In genomic region chr7:117755136-117755535, GRCh38 we compare ENCODE assay signal across 30 cellular contexts.
"Had no signal": no experiment of that assay in that cellular context is flagged by ENCODE, and none has a peak within 500 bp of the region (broad histone marks: within the 10 kb centered on the region; RNA-seq: fewer than 3 reads in every experiment).

No MANE protein-coding gene starts in this region.

- H3K9me3 Mint-ChIP-seq: activated CD4-positive, alpha-beta memory T cell treated with anti-CD3 and anti-CD28 coated beads for 36 hours; activated CD4-positive, alpha-beta T cell treated with anti-CD3 and anti-CD28 coated beads, Interleukin-2, amount 10 ng/mL, durations not matched to agents 24 days and 14 days; activated naive CD4-positive, alpha-beta T cell treated with anti-CD3 and anti-CD28 coated beads, Interleukin-2, amount 10 ng/mL, durations not matched to agents 7 days and 5 days; central memory CD8-positive, alpha-beta T cell; natural killer cell treated with Interleukin-12 subunit alpha and Interleukin-12 subunit beta and Interleukin-15 and Interleukin-18, amount 100 ng/mL, for 72 hours; stimulated activated naive B cell treated with anti-CD40 and anti-IgM and Interleukin-4, amounts not matched to agents 10 μg/mL and 1 μg/mL and 100 μg/mL, for 72 hours; T-helper 1 cell treated with Interleukin-12 subunit alpha and Interleukin-12 subunit beta and Interleukin-4 antibody, amounts not matched to agents 30 μg/mL and 1 μg/mL, for 36 hours had no signal

- H3K27ac ChIP-seq: breast epithelium, heart left ventricle, left lung, neutrophil, ovary, prostate gland, sigmoid colon, SK-N-MC, thoracic aorta, upper lobe of left lung, vagina, WERI-Rb-1 had no signal

- DNase-seq: activated CD4-positive, alpha-beta memory T cell treated with anti-CD3 and anti-CD28 coated beads for 36 hours; activated CD4-positive, alpha-beta T cell treated with anti-CD3 and anti-CD28 coated beads, Interleukin-2, amount 10 ng/mL, durations not matched to agents 24 days and 14 days; activated CD8-positive, alpha-beta memory T cell treated with anti-CD3 and anti-CD28 coated beads, Interleukin-2, amount 50 U/mL, for 4 hours; activated gamma-delta T cell; activated naive CD4-positive, alpha-beta T cell treated with anti-CD3 and anti-CD28 coated beads, Interleukin-2, amount 10 ng/mL, durations not matched to agents 7 days and 5 days; activated T-cell treated with anti-CD3 and anti-CD28 coated beads, Interleukin-2, amount 50 U/mL, for 1 hour; amniotic stem cell; heart left ventricle; kidney glomerular epithelial cell; left lung; mucosa of descending colon; ovary; sigmoid colon; stimulated activated CD4-positive, alpha-beta T cell treated with anti-CD3 and anti-CD28 coated beads, Interleukin-1b, Interleukin-23, amount 100 ng/mL, for 48 hours; stimulated activated naive B cell treated with anti-CD40 and anti-IgM and Interleukin-4, amounts not matched to agents 10 μg/mL and 1 μg/mL and 100 μg/mL, for 72 hours; T1000; upper lobe of left lung; WERI-Rb-1 had no signal

- H3K4me2 ChIP-seq: smooth muscle cell had no signal

- H3K36me3 Mint-ChIP-seq: activated CD4-positive, alpha-beta memory T cell treated with anti-CD3 and anti-CD28 coated beads for 36 hours; activated naive CD4-positive, alpha-beta T cell treated with anti-CD3 and anti-CD28 coated beads, Interleukin-2, amount 10 ng/mL, durations not matched to agents 7 days and 5 days; natural killer cell treated with Interleukin-12 subunit alpha and Interleukin-12 subunit beta and Interleukin-15 and Interleukin-18, amount 100 ng/mL, for 72 hours; stimulated activated naive B cell treated with anti-CD40 and anti-IgM and Interleukin-4, amounts not matched to agents 10 μg/mL and 1 μg/mL and 100 μg/mL, for 72 hours had no signal

- H3K4me1 ChIP-seq: breast epithelium, left lung, prostate gland, sigmoid colon, upper lobe of left lung, vagina had no signal

- H3K27me3 Mint-ChIP-seq: activated naive CD4-positive, alpha-beta T cell treated with anti-CD3 and anti-CD28 coated beads, Interleukin-2, amount 10 ng/mL, durations not matched to agents 7 days and 5 days; central memory CD8-positive, alpha-beta T cell; natural killer cell treated with Interleukin-12 subunit alpha and Interleukin-12 subunit beta and Interleukin-15 and Interleukin-18, amount 100 ng/mL, for 72 hours had no signal

- H3K36me3 ChIP-seq: breast epithelium, left lung, neutrophil, ovary, prostate gland, upper lobe of left lung, WERI-Rb-1 had no signal

- H3K27me3 ChIP-seq: breast epithelium, heart left ventricle, left lung, neutrophil, ovary, sigmoid colon, upper lobe of left lung, vagina had no signal

- ATAC-seq: activated CD4-positive, CD25-positive, alpha-beta regulatory T cell treated with anti-CD3 and anti-CD28 coated beads, Interleukin-2, amount 50 U/mL, for 24 hours; heart left ventricle; left lung; natural killer cell treated with Interleukin-12 subunit alpha and Interleukin-12 subunit beta and Interleukin-15 and Interleukin-18, amount 100 ng/mL, for 72 hours; stimulated activated naive B cell treated with anti-CD40 and anti-IgM and Interleukin-4, amounts not matched to agents 10 μg/mL and 1 μg/mL and 100 μg/mL, for 72 hours had no signal

- H3K4me3 Mint-ChIP-seq: activated CD4-positive, alpha-beta memory T cell treated with anti-CD3 and anti-CD28 coated beads for 36 hours; activated CD4-positive, alpha-beta T cell treated with anti-CD3 and anti-CD28 coated beads, Interleukin-2, amount 10 ng/mL, durations not matched to agents 24 days and 14 days; activated naive CD4-positive, alpha-beta T cell treated with anti-CD3 and anti-CD28 coated beads, Interleukin-2, amount 10 ng/mL, durations not matched to agents 7 days and 5 days; central memory CD8-positive, alpha-beta T cell; natural killer cell treated with Interleukin-12 subunit alpha and Interleukin-12 subunit beta and Interleukin-15 and Interleukin-18, amount 100 ng/mL, for 72 hours; stimulated activated naive B cell treated with anti-CD40 and anti-IgM and Interleukin-4, amounts not matched to agents 10 μg/mL and 1 μg/mL and 100 μg/mL, for 72 hours; T-helper 1 cell treated with Interleukin-12 subunit alpha and Interleukin-12 subunit beta and Interleukin-4 antibody, amounts not matched to agents 30 μg/mL and 1 μg/mL, for 36 hours had no signal

- H3K9me3 ChIP-seq: breast epithelium, heart left ventricle, left lung, mucosa of descending colon, neutrophil, ovary, prostate gland, sigmoid colon, thoracic aorta, upper lobe of left lung, vagina had no signal

- H3K4me1 Mint-ChIP-seq: activated CD4-positive, alpha-beta T cell treated with anti-CD3 and anti-CD28 coated beads, Interleukin-2, amount 10 ng/mL, durations not matched to agents 24 days and 14 days; activated naive CD4-positive, alpha-beta T cell treated with anti-CD3 and anti-CD28 coated beads, Interleukin-2, amount 10 ng/mL, durations not matched to agents 7 days and 5 days; central memory CD8-positive, alpha-beta T cell; stimulated activated naive B cell treated with anti-CD40 and anti-IgM and Interleukin-4, amounts not matched to agents 10 μg/mL and 1 μg/mL and 100 μg/mL, for 72 hours had no signal

- H3K27ac Mint-ChIP-seq: activated CD4-positive, alpha-beta memory T cell treated with anti-CD3 and anti-CD28 coated beads for 36 hours; activated CD4-positive, alpha-beta T cell treated with anti-CD3 and anti-CD28 coated beads, Interleukin-2, amount 10 ng/mL, durations not matched to agents 24 days and 14 days; activated naive CD4-positive, alpha-beta T cell treated with anti-CD3 and anti-CD28 coated beads, Interleukin-2, amount 10 ng/mL, durations not matched to agents 7 days and 5 days; natural killer cell treated with Interleukin-12 subunit alpha and Interleukin-12 subunit beta and Interleukin-15 and Interleukin-18, amount 100 ng/mL, for 72 hours; stimulated activated naive B cell treated with anti-CD40 and anti-IgM and Interleukin-4, amounts not matched to agents 10 μg/mL and 1 μg/mL and 100 μg/mL, for 72 hours; T-helper 1 cell treated with Interleukin-12 subunit alpha and Interleukin-12 subunit beta and Interleukin-4 antibody, amounts not matched to agents 30 μg/mL and 1 μg/mL, for 36 hours had no signal

- H3K4me3 ChIP-seq: breast epithelium, heart left ventricle, left lung, lung, mucosa of descending colon, ovary, prostate gland, sigmoid colon, SK-N-MC, smooth muscle cell, thoracic aorta, upper lobe of left lung, vagina had no signal
